17 cellular contexts compared by ENCODE assay signal in genomic region chr2:174612960-174613359, GRCh38. TPM values are rescaled to one million over a fixed set of nuclear protein-coding genes. Genes with fewer than 3 reads are reported as not detected.
DNase-seq lines count a peak whose midpoint lies in the region; ATAC-seq, FAIRE-seq and TF ChIP-seq lines count a peak whose summit lies in the region.
"Had no signal": no experiment of that assay in that cellular context is flagged by ENCODE, and none has a peak within 500 bp of the region (broad histone marks: within the 10 kb centered on the region; RNA-seq: fewer than 3 reads in every experiment).

No MANE protein-coding gene starts in this region.

- POLR2A ChIA-PET in CD4-positive, alpha-beta memory T cell (lab: Charles Lee; ENCODE audit: partially characterized antibody) = interaction anchor here (0.6 to 15.0 kb wide), 5 partner anchors 11 to 120 kb away, joined by 3 to 233 read pairs (median 4); partner anchors contain the start of gene WIPF1

- H3K27me3 Mint-ChIP-seq in CD4-positive, alpha-beta memory T cell = no peaks in the 10 kb centered on the region
- no peaks in the 10 kb centered on the region for H3K27me3 Mint-ChIP-seq in IgD-negative memory B cell
- no peaks in the 10 kb centered on the region for H3K27me3 Mint-ChIP-seq in central memory CD8-positive, alpha-beta T cell

- peaks cover 97% of the 10 kb centered on the region for H3K4me1 ChIP-seq in CD4-positive, alpha-beta memory T cell (ENCODE audit: insufficient read depth, low read length)
- peaks cover 39% of the 10 kb centered on the region for H3K4me1 ChIP-seq in lower lobe of right lung

- no peak overlapping the region for H3K4me3 Mint-ChIP-seq in CD4-positive, alpha-beta memory T cell
- H3K4me3 Mint-ChIP-seq in IgD-negative memory B cell = peak overlapping the region in 3 of 4 donors; percentile 60 to 83 (median 82)
- no peak overlapping the region for H3K4me3 Mint-ChIP-seq in central memory CD8-positive, alpha-beta T cell

- peaks cover 74 to 100% (median 88%) of the 10 kb centered on the region in 4 donors for H3K4me1 Mint-ChIP-seq in CD4-positive, alpha-beta memory T cell
- peaks cover 84 to 88% (median 88%) of the 10 kb centered on the region in 3 donors for H3K4me1 Mint-ChIP-seq in IgD-negative memory B cell
- H3K4me1 Mint-ChIP-seq in central memory CD8-positive, alpha-beta T cell = peaks cover 85% of the 10 kb centered on the region

- intact Hi-C loops in CD4-positive, alpha-beta memory T cell (cut with micrococcal nuclease) = no loop called here
- intact Hi-C loops in lower lobe of right lung (cut with DNase I) = no loop called here

- peaks cover 34 to 51% of the 10 kb centered on the region in 2 donors for H3K36me3 Mint-ChIP-seq in CD4-positive, alpha-beta memory T cell
- H3K36me3 Mint-ChIP-seq in IgD-negative memory B cell = peaks cover 5% of the 10 kb centered on the region
- peaks cover 23% of the 10 kb centered on the region for H3K36me3 Mint-ChIP-seq in central memory CD8-positive, alpha-beta T cell (ENCODE audit: insufficient read depth)

- no peaks in the 10 kb centered on the region for H3K9me3 Mint-ChIP-seq in CD4-positive, alpha-beta memory T cell
- no peaks in the 10 kb centered on the region for H3K9me3 Mint-ChIP-seq in IgD-negative memory B cell
- no peaks in the 10 kb centered on the region for H3K9me3 Mint-ChIP-seq in central memory CD8-positive, alpha-beta T cell

- CTCF ChIA-PET in CD4-positive, alpha-beta memory T cell (lab: Charles Lee; ENCODE audit: partially characterized antibody) = interaction anchor here (1.1 to 2.5 kb wide), 4 partner anchors 10 to 74 kb away, joined by 4 to 13 read pairs (median 9); no protein-coding TSS in a partner anchor

- H3K27ac ChIP-seq in CD4-positive, alpha-beta memory T cell (ENCODE audit: low read depth, low read length) = peak overlapping the region; percentile 18
- no peak overlapping the region for H3K27ac ChIP-seq in lower lobe of right lung
- H3K27ac ChIP-seq: cardiac muscle cell, heart right ventricle had no signal

- peak overlapping the region; percentile 44 to 86 (median 74) for H3K27ac Mint-ChIP-seq in CD4-positive, alpha-beta memory T cell
- peak overlapping the region; percentile 89 to 97 (median 95) for H3K27ac Mint-ChIP-seq in IgD-negative memory B cell
- H3K27ac Mint-ChIP-seq in central memory CD8-positive, alpha-beta T cell (ENCODE audit: low read depth) = peak overlapping the region; percentile 74

- H3K36me3 ChIP-seq in CD4-positive, alpha-beta memory T cell (ENCODE audit: insufficient read depth, low read length) = peaks cover 3% of the 10 kb centered on the region
- H3K36me3 ChIP-seq in lower lobe of right lung = no peaks in the 10 kb centered on the region
- H3K36me3 ChIP-seq: cardiac muscle cell had no signal

- H3K9me3 ChIP-seq in CD4-positive, alpha-beta memory T cell (ENCODE audit: control insufficient read depth in 1 of 2, low read length in 2 of 2) = no peaks in the 10 kb centered on the region
- no peaks in the 10 kb centered on the region for H3K9me3 ChIP-seq in lower lobe of right lung
- H3K9me3 ChIP-seq: heart right ventricle had no signal

- TF ChIP-seq CTCF in lower lobe of right lung (IDR thresholded peaks at IDR 0.05) (no peak), D721Med (IDR thresholded peaks at IDR 0.05; ENCODE audit: insufficient read depth, missing control alignments) (no peak)

- ATAC-seq in central memory CD8-positive, alpha-beta T cell (replicated peaks; ENCODE audit: extremely low read depth, poor library complexity, severe bottlenecking) = no peak
- no peak for ATAC-seq in lower lobe of right lung
- ATAC-seq in HG03439 (IDR thresholded peaks at IDR 0.05; ENCODE audit: unreplicated experiment) = no peak
- ATAC-seq: heart right ventricle had no signal

- H3K27me3 ChIP-seq in CD4-positive, alpha-beta memory T cell (ENCODE audit: insufficient read depth, low read length) = no peaks in the 10 kb centered on the region
- H3K27me3 ChIP-seq in lower lobe of right lung (ENCODE audit: low read depth) = no peaks in the 10 kb centered on the region
- H3K27me3 ChIP-seq: cardiac muscle cell, heart right ventricle had no signal

- no peak for FAIRE-seq in D721Med (lab: Jason Lieb, UNC)

- no peak overlapping the region for H3K4me3 ChIP-seq in CD4-positive, alpha-beta memory T cell (ENCODE audit: low read length in 2 of 2)
- H3K4me3 ChIP-seq in lower lobe of right lung = no peak overlapping the region
- H3K4me3 ChIP-seq: cardiac muscle cell, heart right ventricle had no signal

- no peak for DNase-seq in CD4-positive, alpha-beta memory T cell
- DNase-seq in central memory CD8-positive, alpha-beta T cell (ENCODE audit: low spot score in 2 of 2) = no peak
- DNase-seq in renal cortical epithelial cell (ENCODE audit: low read depth) (peak; percentile 40), lower lobe of right lung (no peak), D721Med (ENCODE audit: insufficient read length, low spot score) (no peak)
- DNase-seq: activated CD4-positive, alpha-beta T cell treated with anti-CD3 and anti-CD28 coated beads for 1 hour; activated effector memory CD4-positive, alpha-beta T cell treated with Interleukin-2 at 50 U/mL for 16 hours; amniotic stem cell; COR-L47; dermis blood vessel endothelial cell; heart right ventricle; NCI-H1436; occipital lobe; stimulated activated CD4-positive, alpha-beta T cell treated with anti-CD3 and anti-CD28 coated beads, Interleukin-15, amount 100 ng/mL, for 24 hours had no signal

RNA-seq across cellular contexts. Expression of gene WIPF1, which starts 15.4 kb away (rescaled TPM):
- total RNA-seq in CD4-positive, alpha-beta memory T cell = 100 to 1,000 TPM; 483 to 484 TPM
- 100 to 1,000 TPM in 1 of 2 donors, 10 to 100 TPM in 1; 79.2 to 169 TPM for polyA plus RNA-seq in CD4-positive, alpha-beta memory T cell
- 120 TPM for polyA plus RNA-seq in IgD-negative memory B cell
- total RNA-seq in renal cortical epithelial cell = 3.0 and 8.6 TPM in 2 replicates
- 84.4 TPM for total RNA-seq in lower lobe of right lung

Comparison
In these comparisons a context has a peak if more than half of its experiments do, and no peak if none do; other contexts are left out.
1. H3K4me3 Mint-ChIP-seq: peak in IgD-negative memory B cell (3 of 4); none in CD4-positive, alpha-beta memory T cell (0 of 8) and central memory CD8-positive, alpha-beta T cell (single experiment).
2. Peak in every context shown above with its lines, with median percentiles within 50 percentile points of each other: H3K27ac Mint-ChIP-seq.